In the genomic region with DNA sequence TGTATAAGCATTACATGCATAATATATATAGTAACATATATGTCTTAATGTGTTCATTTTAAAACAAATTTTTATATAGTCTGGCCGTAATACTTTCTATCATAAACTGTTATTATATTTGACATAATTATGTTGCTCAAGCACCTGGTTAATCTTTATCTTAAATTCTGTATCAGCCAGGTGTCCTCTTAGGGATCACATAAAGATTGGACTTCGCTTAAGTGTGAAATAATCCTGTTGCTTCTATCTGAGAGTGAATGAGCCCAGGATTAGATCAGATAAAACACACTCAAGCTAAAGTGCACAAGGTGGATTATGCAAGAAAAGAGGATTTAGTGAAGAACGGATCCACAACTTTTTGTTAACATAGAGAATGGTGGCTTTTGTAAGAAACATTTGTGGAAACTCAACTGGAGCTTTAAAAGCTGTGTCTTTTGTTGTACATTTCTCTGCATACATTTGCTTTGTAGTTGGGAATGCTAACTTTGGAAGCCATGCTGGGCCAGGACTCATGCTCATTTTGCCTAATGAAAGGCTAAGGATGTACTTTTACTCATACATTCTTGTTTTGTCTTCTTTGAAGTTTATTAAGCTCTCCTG, we compare ENCODE assay signal across 20 cellular contexts.
DNase-seq lines count a peak whose midpoint lies in the region; ATAC-seq, FAIRE-seq and TF ChIP-seq lines count a peak whose summit lies in the region.
"Had no signal": no experiment of that assay in that cellular context is flagged by ENCODE, and none has a peak within 500 bp of the region (broad histone marks: within the 10 kb centered on the region; RNA-seq: fewer than 3 reads in every experiment).

No MANE protein-coding gene starts in this region.

- no peak overlapping the region for H3K4ac ChIP-seq in H1 (replicated peaks; ENCODE audit: insufficient read length, low read depth, low read length)

- no peak overlapping the region for H3K4me2 ChIP-seq in H1 (ENCODE audit: insufficient read depth in 1 of 2, low read depth in 2 of 2, low read length in 2 of 2)
- H3K4me2 ChIP-seq: BLaER1 treated with 17β-estradiol and CSF1 and Interleukin-3, amounts not matched to agents 10 nM and 100 nM had no signal

- no peak overlapping the region for H2BK20ac ChIP-seq in H1 (ENCODE audit: low read length)

- H3K18ac ChIP-seq in H1 (ENCODE audit: extremely low read depth, low read length): no peak overlapping the region

- H2BK5ac ChIP-seq in H1 (ENCODE audit: low read depth, low read length): no peak overlapping the region

- H3K4me3 ChIP-seq in H1 (ENCODE audit: extremely low read depth in 1 of 4, insufficient read depth in 2 of 4, low read depth in 3 of 4, low read length in 4 of 4) (no peak overlapping the region; a peak in 1 of 8 replicates), mucosa of descending colon (no peak overlapping the region)
- H3K4me3 ChIP-seq: BLaER1 treated with 17β-estradiol and CSF1 and Interleukin-3, amounts not matched to agents 10 nM and 100 nM; GM23248; K562 had no signal

- no peaks in the 10 kb centered on the region for H3K36me3 ChIP-seq in H1 (ENCODE audit: control insufficient read depth in 2 of 4, insufficient read depth in 4 of 4, low read length in 3 of 4)
- H3K36me3 ChIP-seq in mucosa of descending colon (ENCODE audit: low read depth): no peaks in the 10 kb centered on the region
- H3K36me3 ChIP-seq: BLaER1 treated with 17β-estradiol and CSF1 and Interleukin-3, amounts not matched to agents 10 nM and 100 nM had no signal

- no peaks in the 10 kb centered on the region for H4K20me1 ChIP-seq in H1 (replicated peaks in 1 of 2; ENCODE audit: control insufficient read depth in 1 of 2, insufficient read depth in 2 of 2, low read length in 2 of 2)
- H4K20me1 ChIP-seq: BLaER1 treated with 17β-estradiol and CSF1 and Interleukin-3, amounts not matched to agents 10 nM and 100 nM had no signal

- no peaks in the 10 kb centered on the region for H3K27me3 ChIP-seq in H1 (replicated peaks in 1 of 4; ENCODE audit: control insufficient read depth in 3 of 4, extremely low read depth in 1 of 4, insufficient read depth in 3 of 4, low read length in 3 of 4)
- H3K27me3 ChIP-seq: BLaER1 treated with 17β-estradiol and CSF1 and Interleukin-3, amounts not matched to agents 10 nM and 100 nM had no signal

- no peaks in the 10 kb centered on the region for H3K79me1 ChIP-seq in H1 (ENCODE audit: low read depth, low read length)

- no peak overlapping the region for H4K5ac ChIP-seq in H1 (ENCODE audit: insufficient read length, low read depth, low read length)

- no peak for FAIRE-seq in H1 (lab: Jason Lieb, UNC)
- FAIRE-seq: A204.1, H54, K562 had no signal

- no peak for TF ChIP-seq POLR2A in H1 (IDR thresholded peaks at IDR 0.05; ENCODE audit: control extremely low read depth in 1 of 2, low read depth in 2 of 2, low read length in 2 of 2)

- no peak overlapping the region for H2BK120ac ChIP-seq in H1 (replicated peaks; ENCODE audit: low read depth, low read length)

- no peaks in the 10 kb centered on the region for H3K79me2 ChIP-seq in H1 (ENCODE audit: control insufficient read depth in 1 of 2, insufficient read depth in 2 of 2, low read length in 2 of 2)

- no peak overlapping the region for H3K23ac ChIP-seq in H1 (ENCODE audit: insufficient read length)

- H3K14ac ChIP-seq in H1 (ENCODE audit: insufficient read length): no peak overlapping the region

- no peak overlapping the region for H4K91ac ChIP-seq in H1 (replicated peaks; ENCODE audit: insufficient read length, low read length)

- H4K8ac ChIP-seq in H1 (ENCODE audit: extremely low read depth, insufficient read depth, low read length): no peak overlapping the region

- no peak overlapping the region for H3K27ac ChIP-seq in H1 (ENCODE audit: low read depth, low read length)
- H3K27ac ChIP-seq: BLaER1 treated with 17β-estradiol and CSF1 and Interleukin-3, amounts not matched to agents 10 nM and 100 nM; GM23248 had no signal

- ATAC-seq in mucosa of descending colon (peak; percentile 59), GM19023 (IDR thresholded peaks at IDR 0.05; ENCODE audit: unreplicated experiment) (no peak)
- ATAC-seq: CD8-positive, alpha-beta T cell; HCT116; K562 had no signal

- no peak overlapping the region for H2AK5ac ChIP-seq in H1 (ENCODE audit: low read depth, low read length)

- no peak overlapping the region for H3K56ac ChIP-seq in H1 (replicated peaks; ENCODE audit: insufficient read length, low read depth, low read length)

- no peak overlapping the region for H2BK15ac ChIP-seq in H1 (ENCODE audit: low read length)

- H2AFZ ChIP-seq in H1 (ENCODE audit: low read length): peak overlapping the region; percentile 51; the same call in 1 of the 2 replicates
- H2AFZ ChIP-seq: GM23248 had no signal

- TF ChIP-seq CTCF in H1 (IDR thresholded peaks at IDR 0.05; ENCODE audit: control extremely low read depth in 1 of 3, insufficient read depth in 1 of 3, low read depth in 1 of 3, low read length in 3 of 3) (no peak), mucosa of descending colon (IDR thresholded peaks at IDR 0.05) (no peak)

- H3K9me3 ChIP-seq in H1 (ENCODE audit: insufficient read depth in 2 of 2, low read depth in 1 of 2, low read length in 1 of 2) (no peaks in the 10 kb centered on the region), mucosa of descending colon (no peaks in the 10 kb centered on the region)
- H3K9me3 ChIP-seq: BLaER1 treated with 17β-estradiol and CSF1 and Interleukin-3, amounts not matched to agents 10 nM and 100 nM had no signal

- WGBS in H1 (ENCODE audit: extremely low coverage in 1 of 2, insufficient coverage in 1 of 2, insufficient read length in 1 of 2, insufficient replicate concordance in 2 of 2, low coverage in 1 of 2, low lambda C conversion rate in 2 of 2, missing lambda C conversion rate in 1 of 2), 2 experiments: 84% methylated on average over 3 of the region's 3 CpGs; no CpG with 5 or more reads in 1 of the 2 experiments

- CTCF ChIA-PET in H1 (lab: Charles Lee; ENCODE audit: partially characterized antibody): interaction anchor here (2.3 kb wide), 1 partner anchor 11 kb away, joined by 5 read pairs; no protein-coding TSS in a partner anchor

- no peak overlapping the region for H2BK12ac ChIP-seq in H1 (ENCODE audit: low read depth, low read length)

- H3K4me1 ChIP-seq in H1 (replicated peaks in 1 of 4; ENCODE audit: control insufficient read depth in 3 of 4, insufficient read depth in 4 of 4, low read length in 3 of 4): no peaks in the 10 kb centered on the region
- H3K4me1 ChIP-seq in mucosa of descending colon (ENCODE audit: low read depth): no peaks in the 10 kb centered on the region
- H3K4me1 ChIP-seq: BLaER1 treated with 17β-estradiol and CSF1 and Interleukin-3, amounts not matched to agents 10 nM and 100 nM had no signal

- TF ChIP-seq RAD21 in H1 (IDR thresholded peaks at IDR 0.05 in 1 of 2, conservative IDR thresholded peaks at IDR 0.05 in 1 of 2; ENCODE audit: low read depth in 2 of 2, low read length in 2 of 2): no peak

- intact Hi-C loops in mucosa of descending colon (cut with DNase I, micrococcal nuclease): no loop called here

- no peak overlapping the region for H3K9ac ChIP-seq in H1 (replicated peaks in 1 of 4; ENCODE audit: extremely low read depth in 1 of 4, low read depth in 3 of 4, low read length in 3 of 4)
- H3K9ac ChIP-seq: BLaER1 treated with 17β-estradiol and CSF1 and Interleukin-3, amounts not matched to agents 10 nM and 100 nM; GM23248 had no signal

- TF ChIP-seq EP300 in H1 (IDR thresholded peaks at IDR 0.05; ENCODE audit: borderline replicate concordance in 1 of 2, low read depth in 2 of 2, low read length in 2 of 2): no peak

- no peaks in the 10 kb centered on the region for H3K23me2 ChIP-seq in H1 (ENCODE audit: low read depth, low read length)

- peak; percentile 82 for DNase-seq in NCI-H82 (lab: John Stamatoyannopoulos, UW)
- no peak for DNase-seq in H1 (ENCODE audit: low read depth in 1 of 2, low spot score in 2 of 2)
- DNase-seq in mucosa of descending colon: no peak
- DNase-seq in stimulated activated CD4-positive, alpha-beta T cell treated with anti-CD3 and anti-CD28 coated beads, Interleukin-2, amount 100 ng/mL, for 48 hours: no peak
- DNase-seq in AG08395 (ENCODE audit: low spot score): no peak
- DNase-seq in AG20443 (ENCODE audit: low spot score): no peak
- DNase-seq: ACHN; Calu3; CD8-positive, alpha-beta T cell; DMS79 treated with DMSO at 0.1 percent for 48 hours; GF-D8; GM23248; HFFc6; IMR-90 had no signal

- POLR2A ChIA-PET in H1 (lab: Charles Lee; ENCODE audit: partially characterized antibody): no interaction called here

TF ChIP-seq in H1, 55 proteins besides CTCF, POLR2A, EP300 and RAD21:
- TF ChIP-seq SUZ12 (IDR thresholded peaks at IDR 0.05; ENCODE audit: low read length) (no peak), POLR2AphosphoS5 (IDR thresholded peaks at IDR 0.05; ENCODE audit: low read depth, low read length) (no peak), GABPA (IDR thresholded peaks at IDR 0.05; ENCODE audit: borderline replicate concordance, insufficient read depth, low read length) (no peak), ASH2L (IDR thresholded peaks at IDR 0.05; ENCODE audit: low read length) (no peak), GTF2F1 (IDR thresholded peaks at IDR 0.05; ENCODE audit: borderline replicate concordance, low read depth, low read length) (no peak), RNF2 (IDR thresholded peaks at IDR 0.05; ENCODE audit: borderline replicate concordance, low read depth, low read length, missing control alignments, poor library complexity, severe bottlenecking) (no peak), HDAC6 (IDR thresholded peaks at IDR 0.05; ENCODE audit: low read depth, low read length) (no peak), BRCA1 (IDR thresholded peaks at IDR 0.05; ENCODE audit: low read depth, low read length) (no peak), TBP (IDR thresholded peaks at IDR 0.05; ENCODE audit: low read depth, low read length) (no peak), CHD2 (IDR thresholded peaks at IDR 0.05; ENCODE audit: low read length) (no peak), TEAD4 (IDR thresholded peaks at IDR 0.05; ENCODE audit: low read depth, low read length) (no peak), RFX5 (IDR thresholded peaks at IDR 0.05; ENCODE audit: borderline replicate concordance, low read depth, low read length) (no peak)
- TF ChIP-seq, protein P1, sequence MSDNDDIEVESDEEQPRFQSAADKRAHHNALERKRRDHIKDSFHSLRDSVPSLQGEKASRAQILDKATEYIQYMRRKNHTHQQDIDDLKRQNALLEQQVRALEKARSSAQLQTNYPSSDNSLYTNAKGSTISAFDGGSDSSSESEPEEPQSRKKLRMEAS (IDR thresholded peaks at IDR 0.05): no peak
- TF ChIP-seq, protein P2, sequence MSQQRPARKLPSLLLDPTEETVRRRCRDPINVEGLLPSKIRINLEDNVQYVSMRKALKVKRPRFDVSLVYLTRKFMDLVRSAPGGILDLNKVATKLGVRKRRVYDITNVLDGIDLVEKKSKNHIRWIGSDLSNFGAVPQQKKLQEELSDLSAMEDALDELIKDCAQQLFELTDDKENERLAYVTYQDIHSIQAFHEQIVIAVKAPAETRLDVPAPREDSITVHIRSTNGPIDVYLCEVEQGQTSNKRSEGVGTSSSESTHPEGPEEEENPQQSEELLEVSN (IDR thresholded peaks at IDR 0.05): no peak
